Comparison of ENCODE assay signal across 28 cellular contexts in genomic region chr12:94312388-94312787, GRCh38.
"Had no signal": no experiment of that assay in that cellular context is flagged by ENCODE, and none has a peak within 500 bp of the region (broad histone marks: within the 10 kb centered on the region; RNA-seq: fewer than 3 reads in every experiment).

No MANE protein-coding gene starts in this region.

- H3K4me1 ChIP-seq: left lung, lower lobe of right lung, neural progenitor cell, parathyroid adenoma, right atrium auricular region, right lobe of liver, spleen, suprapubic skin, uterus had no signal

- H3K27me3 ChIP-seq: left lung, neural progenitor cell, neutrophil, right atrium auricular region, right lobe of liver, spleen, suprapubic skin, tibial artery, uterus had no signal

- H3K27ac Mint-ChIP-seq: naive B cell; natural killer cell; nephron progenitor cell; neural progenitor cell; progenitor cell of endocrine pancreas; stimulated activated effector memory CD8-positive, alpha-beta T cell treated with anti-CD3 and anti-CD28 coated beads, Interleukin-12 subunit alpha, Interleukin-12 subunit beta, amount 100 ng/mL, for 72 hours; stimulated activated naive CD8-positive, alpha-beta T cell treated with anti-CD3 and anti-CD28 coated beads, Interleukin-15, Interleukin-2, amounts not matched to agents 100 ng/mL and 50 ng/mL, for 24 hours; type B pancreatic cell had no signal

- H3K27me3 Mint-ChIP-seq: naive B cell; progenitor cell of endocrine pancreas; stimulated activated naive CD8-positive, alpha-beta T cell treated with anti-CD3 and anti-CD28 coated beads, Interleukin-15, Interleukin-2, amounts not matched to agents 100 ng/mL and 50 ng/mL, for 24 hours; type B pancreatic cell had no signal

- H3K4me3 ChIP-seq: left lung, lower lobe of right lung, neural progenitor cell, right atrium auricular region, right lobe of liver, skin epidermis, spleen, suprapubic skin, thoracic aorta, tibial artery, uterus had no signal

- H3K9me3 ChIP-seq: neutrophil, right atrium auricular region, right lobe of liver, suprapubic skin, uterus had no signal

- H3K4me1 Mint-ChIP-seq: natural killer cell, nephron progenitor cell, neural progenitor cell had no signal

- DNase-seq: head of caudate nucleus; islet precursor cell; left lung; lower lobe of right lung; mammary epithelial cell; mesendoderm; midbrain; naive B cell; natural killer cell; nephron progenitor cell; occipital lobe; right lobe of liver; spleen; stimulated activated CD4-positive, alpha-beta T cell treated with anti-CD3 and anti-CD28 coated beads, Interleukin-4, amount 100 ng/mL, for 24 hours; stimulated activated naive CD4-positive, alpha-beta T cell; tibial artery; uterus had no signal

- ATAC-seq: left lung; lower lobe of right lung; natural killer cell; stimulated activated effector memory CD8-positive, alpha-beta T cell treated with anti-CD3 and anti-CD28 coated beads, Interleukin-12 subunit alpha, Interleukin-12 subunit beta, amount 100 ng/mL, for 72 hours had no signal

- H3K27ac ChIP-seq: left lung, lower lobe of right lung, neural progenitor cell, neutrophil, parathyroid adenoma, right atrium auricular region, skin epidermis, spleen, suprapubic skin, thoracic aorta, tibial artery, uterus had no signal

- H3K36me3 ChIP-seq: right atrium auricular region, thoracic aorta, uterus had no signal

- H3K9ac ChIP-seq: neural progenitor cell, parathyroid adenoma had no signal

- H3K4me3 Mint-ChIP-seq: naive B cell; natural killer cell; nephron progenitor cell; neural progenitor cell; stimulated activated effector memory CD8-positive, alpha-beta T cell treated with anti-CD3 and anti-CD28 coated beads, Interleukin-12 subunit alpha, Interleukin-12 subunit beta, amount 100 ng/mL, for 72 hours; stimulated activated naive CD8-positive, alpha-beta T cell treated with anti-CD3 and anti-CD28 coated beads, Interleukin-15, Interleukin-2, amounts not matched to agents 100 ng/mL and 50 ng/mL, for 24 hours; type B pancreatic cell had no signal
